In genomic region chr15:90002428-90002844, GRCh38 we compare ENCODE assay signal across 8 cellular contexts. TPM values are rescaled to one million over a fixed set of nuclear protein-coding genes. Genes with fewer than 3 reads are reported as not detected.
DNase-seq lines count a peak whose midpoint lies in the region; ATAC-seq and TF ChIP-seq lines count a peak whose summit lies in the region.

No MANE protein-coding gene starts in this region.

- intact Hi-C loops in colonic mucosa (cut with DNase I), result no loop called here

- H3K4me3 Mint-ChIP-seq in stimulated activated naive CD8-positive, alpha-beta T cell treated with anti-CD3 and anti-CD28 coated beads, Interleukin-15, Interleukin-2, amounts not matched to agents 100 ng/mL and 50 ng/mL, for 24 hours, result peak overlapping the region; percentile 88

- DNase-seq in NCI-H2227 (lab: John Stamatoyannopoulos, UW; ENCODE audit: unreplicated experiment) (peak; percentile 36), NCI-H2227 treated with DMSO at 0.1 percent for 48 hours (lab: John Stamatoyannopoulos, UW) (no peak), SW480 (ENCODE audit: low spot score) (peak; percentile 38), colonic mucosa (no peak), NCI-H2029 (lab: John Stamatoyannopoulos, UW) (no peak)

- no peaks in the 10 kb centered on the region for H3K9me3 Mint-ChIP-seq in stimulated activated naive CD8-positive, alpha-beta T cell treated with anti-CD3 and anti-CD28 coated beads, Interleukin-15, Interleukin-2, amounts not matched to agents 100 ng/mL and 50 ng/mL, for 24 hours

- H3K27me3 Mint-ChIP-seq in stimulated activated naive CD8-positive, alpha-beta T cell treated with anti-CD3 and anti-CD28 coated beads, Interleukin-15, Interleukin-2, amounts not matched to agents 100 ng/mL and 50 ng/mL, for 24 hours, result no peaks in the 10 kb centered on the region

- peaks cover 16% of the 10 kb centered on the region for H3K36me3 Mint-ChIP-seq in stimulated activated naive CD8-positive, alpha-beta T cell treated with anti-CD3 and anti-CD28 coated beads, Interleukin-15, Interleukin-2, amounts not matched to agents 100 ng/mL and 50 ng/mL, for 24 hours (ENCODE audit: low read depth)

- H3K36me3 ChIP-seq in colonic mucosa, result no peaks in the 10 kb centered on the region
- no peaks in the 10 kb centered on the region for H3K36me3 ChIP-seq in liver (ENCODE audit: control insufficient read depth in 4 of 4, insufficient read depth in 3 of 4, low read depth in 1 of 4, low read length in 3 of 4)

- TF ChIP-seq CTCF in colonic mucosa (IDR thresholded peaks at IDR 0.05) (no peak), liver (IDR thresholded peaks at IDR 0.05; ENCODE audit: low read depth, low read length, missing input control) (no peak)

- H3K9me3 ChIP-seq in colonic mucosa, result no peaks in the 10 kb centered on the region
- no peaks in the 10 kb centered on the region for H3K9me3 ChIP-seq in liver (ENCODE audit: control insufficient read depth in 4 of 4, low read length in 3 of 4)

- peak; percentile 34 for ATAC-seq in HG03175 (IDR thresholded peaks at IDR 0.05; ENCODE audit: unreplicated experiment)

- peak overlapping the region; percentile 92 for H3K27ac Mint-ChIP-seq in stimulated activated naive CD8-positive, alpha-beta T cell treated with anti-CD3 and anti-CD28 coated beads, Interleukin-15, Interleukin-2, amounts not matched to agents 100 ng/mL and 50 ng/mL, for 24 hours

- peaks cover 71% of the 10 kb centered on the region for H3K4me1 Mint-ChIP-seq in stimulated activated naive CD8-positive, alpha-beta T cell treated with anti-CD3 and anti-CD28 coated beads, Interleukin-15, Interleukin-2, amounts not matched to agents 100 ng/mL and 50 ng/mL, for 24 hours (ENCODE audit: low read depth)

- H3K4me1 ChIP-seq in colonic mucosa, result peaks cover 29% of the 10 kb centered on the region
- H3K4me1 ChIP-seq in liver (ENCODE audit: control insufficient read depth in 4 of 4, insufficient read depth in 4 of 4, low read length in 3 of 4), result peaks cover 8 to 32% (median 21%) of the 10 kb centered on the region in 4 donors

- H3K9ac ChIP-seq in colonic mucosa (ENCODE audit: low read depth in 2 of 2, low read length in 2 of 2), result peak overlapping the region; percentile 85 to 92
- peak overlapping the region; percentile 48 to 51 for H3K9ac ChIP-seq in liver (ENCODE audit: low read depth in 1 of 2, low read length in 2 of 2)

- H3K27me3 ChIP-seq in colonic mucosa (no peaks in the 10 kb centered on the region), liver (ENCODE audit: control insufficient read depth in 4 of 4, insufficient read depth in 4 of 4, low read length in 3 of 4) (no peaks in the 10 kb centered on the region)

- TF ChIP-seq RAD21 in liver (IDR thresholded peaks at IDR 0.05), result no peak

- peak overlapping the region; percentile 82 for H3K4me3 ChIP-seq in colonic mucosa
- H3K4me3 ChIP-seq in liver (ENCODE audit: low read depth in 1 of 3, low read length in 3 of 3), result peak overlapping the region; percentile 27 to 85 (median 64)

- WGBS in liver, result 4% methylated on average over 27 of the region's 27 CpGs

- H3K27ac ChIP-seq in colonic mucosa (peak overlapping the region; percentile 93), liver (ENCODE audit: low read depth in 1 of 2, low read length in 2 of 2) (peak overlapping the region; percentile 80 to 88)

TF ChIP-seq in liver, 16 proteins besides CTCF, POLR2A, EP300 and RAD21:
- TF ChIP-seq SP1 (IDR thresholded peaks at IDR 0.05) (no peak), FOXA2 (IDR thresholded peaks at IDR 0.05) (no peak)

RNA-seq across cellular contexts. Expression of gene ZNF710, which starts 1.3 kb away (rescaled TPM):
- total RNA-seq in colonic mucosa (10 to 100 TPM; 35.0 to 43.7 TPM), liver (10 to 100 TPM in 1 of 2 donors, 1 to 10 TPM in 1; 5.4 to 15.3 TPM)
- polyA plus RNA-seq in liver, result 1 to 10 TPM; 1.9 to 5.3 TPM

Comparison
In these comparisons a context has a peak if more than half of its experiments do, and no peak if none do; other contexts are left out.
1. DNase-seq: peak in NCI-H2227 (single experiment) and SW480 (single experiment); none in NCI-H2227 treated with DMSO at 0.1 percent for 48 hours (single experiment), colonic mucosa (single experiment) and NCI-H2029 (single experiment).